ENCODE assay signal across 1 cellular context in the genomic region with DNA sequence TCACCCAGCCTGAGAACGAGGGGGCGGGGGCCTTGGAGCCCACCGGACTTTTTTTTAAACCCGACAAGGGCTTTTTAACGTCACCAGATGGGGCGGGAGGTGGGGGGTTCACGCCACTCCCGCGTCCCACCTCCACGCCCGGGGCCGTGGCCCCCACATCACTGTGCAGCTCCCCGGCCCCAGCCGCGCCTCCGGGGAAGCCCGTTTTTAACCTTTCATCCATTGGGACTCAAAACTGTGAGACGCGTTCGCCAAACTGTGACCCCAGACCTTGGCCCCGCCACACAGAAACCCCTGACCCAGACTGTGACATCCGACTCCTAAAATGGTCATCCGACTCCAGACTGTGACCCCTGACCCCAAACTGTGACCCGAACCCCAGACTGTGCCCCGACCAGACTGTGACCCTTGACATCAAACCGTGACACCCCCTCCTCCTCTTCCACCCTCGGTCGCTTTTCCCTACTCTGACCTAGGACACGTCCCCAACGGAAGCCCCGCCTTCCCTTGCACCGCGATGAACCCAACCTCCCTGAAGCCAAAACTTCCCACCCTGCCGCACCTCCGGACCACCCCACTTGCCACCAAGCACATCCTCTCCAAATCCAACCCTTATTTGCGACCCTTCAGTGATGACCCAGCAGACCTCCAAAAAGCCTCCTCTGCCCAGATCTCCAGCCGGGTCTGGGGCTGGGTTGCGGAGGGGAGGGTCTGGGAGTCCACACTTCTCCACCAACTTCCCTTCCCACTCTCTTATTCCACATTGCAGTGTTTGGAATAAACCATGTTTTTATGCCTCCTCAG.
A peak's percentile ranks its signal among the peaks of the same experiment; 100 is the strongest.
TF ChIP-seq lines count a peak whose summit lies in the region.

No MANE protein-coding gene starts in this region.

TF ChIP-seq in HepG2, 621 proteins besides CTCF, POLR2A, EP300 and RAD21 (continued from another document and continues in another):
- TF ChIP-seq, protein P1, sequence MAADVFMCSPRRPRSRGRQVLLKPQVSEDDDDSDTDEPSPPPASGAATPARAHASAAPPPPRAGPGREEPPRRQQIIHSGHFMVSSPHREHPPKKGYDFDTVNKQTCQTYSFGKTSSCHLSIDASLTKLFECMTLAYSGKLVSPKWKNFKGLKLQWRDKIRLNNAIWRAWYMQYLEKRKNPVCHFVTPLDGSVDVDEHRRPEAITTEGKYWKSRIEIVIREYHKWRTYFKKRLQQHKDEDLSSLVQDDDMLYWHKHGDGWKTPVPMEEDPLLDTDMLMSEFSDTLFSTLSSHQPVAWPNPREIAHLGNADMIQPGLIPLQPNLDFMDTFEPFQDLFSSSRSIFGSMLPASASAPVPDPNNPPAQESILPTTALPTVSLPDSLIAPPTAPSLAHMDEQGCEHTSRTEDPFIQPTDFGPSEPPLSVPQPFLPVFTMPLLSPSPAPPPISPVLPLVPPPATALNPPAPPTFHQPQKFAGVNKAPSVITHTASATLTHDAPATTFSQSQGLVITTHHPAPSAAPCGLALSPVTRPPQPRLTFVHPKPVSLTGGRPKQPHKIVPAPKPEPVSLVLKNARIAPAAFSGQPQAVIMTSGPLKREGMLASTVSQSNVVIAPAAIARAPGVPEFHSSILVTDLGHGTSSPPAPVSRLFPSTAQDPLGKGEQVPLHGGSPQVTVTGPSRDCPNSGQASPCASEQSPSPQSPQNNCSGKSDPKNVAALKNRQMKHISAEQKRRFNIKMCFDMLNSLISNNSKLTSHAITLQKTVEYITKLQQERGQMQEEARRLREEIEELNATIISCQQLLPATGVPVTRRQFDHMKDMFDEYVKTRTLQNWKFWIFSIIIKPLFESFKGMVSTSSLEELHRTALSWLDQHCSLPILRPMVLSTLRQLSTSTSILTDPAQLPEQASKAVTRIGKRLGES (CRISPR knock-in tag; IDR thresholded peaks at IDR 0.05; ENCODE audit: borderline replicate concordance): no peak
- TF ChIP-seq ZNF253 (CRISPR knock-in tag; IDR thresholded peaks at IDR 0.05; ENCODE audit: borderline replicate concordance) (no peak), ZFYVE20 (CRISPR knock-in tag; IDR thresholded peaks at IDR 0.05; ENCODE audit: borderline replicate concordance, low read depth) (no peak), NR2F1 (CRISPR knock-in tag; IDR thresholded peaks at IDR 0.05) (peak in 1 of 2 experiments; percentile 36; a peak in 1 of 4 replicates), SIN3A (IDR thresholded peaks at IDR 0.05; ENCODE audit: borderline replicate concordance, low read depth, low read length) (no peak), ZNF274 (CRISPR knock-in tag; IDR thresholded peaks at IDR 0.05) (no peak), CHD2 (IDR thresholded peaks at IDR 0.05; ENCODE audit: low read depth, low read length) (no peak), ZSCAN30 (CRISPR knock-in tag; IDR thresholded peaks at IDR 0.05) (no peak), NR2F2 (IDR thresholded peaks at IDR 0.05; ENCODE audit: borderline replicate concordance, low read depth) (peak; percentile 72; the same call in 1 of the 2 replicates), ZIK1 (CRISPR knock-in tag; IDR thresholded peaks at IDR 0.05; ENCODE audit: borderline replicate concordance, low read depth) (no peak), CENPT (CRISPR knock-in tag; IDR thresholded peaks at IDR 0.05; ENCODE audit: low read depth) (no peak), SOX6 (IDR thresholded peaks at IDR 0.05) (no peak), SOX6 (CRISPR knock-in tag; IDR thresholded peaks at IDR 0.05) (no peak)
- TF ChIP-seq, protein P2, sequence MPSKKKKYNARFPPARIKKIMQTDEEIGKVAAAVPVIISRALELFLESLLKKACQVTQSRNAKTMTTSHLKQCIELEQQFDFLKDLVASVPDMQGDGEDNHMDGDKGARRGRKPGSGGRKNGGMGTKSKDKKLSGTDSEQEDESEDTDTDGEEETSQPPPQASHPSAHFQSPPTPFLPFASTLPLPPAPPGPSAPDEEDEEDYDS (CRISPR knock-in tag; IDR thresholded peaks at IDR 0.05): no peak
- TF ChIP-seq, protein P3, sequence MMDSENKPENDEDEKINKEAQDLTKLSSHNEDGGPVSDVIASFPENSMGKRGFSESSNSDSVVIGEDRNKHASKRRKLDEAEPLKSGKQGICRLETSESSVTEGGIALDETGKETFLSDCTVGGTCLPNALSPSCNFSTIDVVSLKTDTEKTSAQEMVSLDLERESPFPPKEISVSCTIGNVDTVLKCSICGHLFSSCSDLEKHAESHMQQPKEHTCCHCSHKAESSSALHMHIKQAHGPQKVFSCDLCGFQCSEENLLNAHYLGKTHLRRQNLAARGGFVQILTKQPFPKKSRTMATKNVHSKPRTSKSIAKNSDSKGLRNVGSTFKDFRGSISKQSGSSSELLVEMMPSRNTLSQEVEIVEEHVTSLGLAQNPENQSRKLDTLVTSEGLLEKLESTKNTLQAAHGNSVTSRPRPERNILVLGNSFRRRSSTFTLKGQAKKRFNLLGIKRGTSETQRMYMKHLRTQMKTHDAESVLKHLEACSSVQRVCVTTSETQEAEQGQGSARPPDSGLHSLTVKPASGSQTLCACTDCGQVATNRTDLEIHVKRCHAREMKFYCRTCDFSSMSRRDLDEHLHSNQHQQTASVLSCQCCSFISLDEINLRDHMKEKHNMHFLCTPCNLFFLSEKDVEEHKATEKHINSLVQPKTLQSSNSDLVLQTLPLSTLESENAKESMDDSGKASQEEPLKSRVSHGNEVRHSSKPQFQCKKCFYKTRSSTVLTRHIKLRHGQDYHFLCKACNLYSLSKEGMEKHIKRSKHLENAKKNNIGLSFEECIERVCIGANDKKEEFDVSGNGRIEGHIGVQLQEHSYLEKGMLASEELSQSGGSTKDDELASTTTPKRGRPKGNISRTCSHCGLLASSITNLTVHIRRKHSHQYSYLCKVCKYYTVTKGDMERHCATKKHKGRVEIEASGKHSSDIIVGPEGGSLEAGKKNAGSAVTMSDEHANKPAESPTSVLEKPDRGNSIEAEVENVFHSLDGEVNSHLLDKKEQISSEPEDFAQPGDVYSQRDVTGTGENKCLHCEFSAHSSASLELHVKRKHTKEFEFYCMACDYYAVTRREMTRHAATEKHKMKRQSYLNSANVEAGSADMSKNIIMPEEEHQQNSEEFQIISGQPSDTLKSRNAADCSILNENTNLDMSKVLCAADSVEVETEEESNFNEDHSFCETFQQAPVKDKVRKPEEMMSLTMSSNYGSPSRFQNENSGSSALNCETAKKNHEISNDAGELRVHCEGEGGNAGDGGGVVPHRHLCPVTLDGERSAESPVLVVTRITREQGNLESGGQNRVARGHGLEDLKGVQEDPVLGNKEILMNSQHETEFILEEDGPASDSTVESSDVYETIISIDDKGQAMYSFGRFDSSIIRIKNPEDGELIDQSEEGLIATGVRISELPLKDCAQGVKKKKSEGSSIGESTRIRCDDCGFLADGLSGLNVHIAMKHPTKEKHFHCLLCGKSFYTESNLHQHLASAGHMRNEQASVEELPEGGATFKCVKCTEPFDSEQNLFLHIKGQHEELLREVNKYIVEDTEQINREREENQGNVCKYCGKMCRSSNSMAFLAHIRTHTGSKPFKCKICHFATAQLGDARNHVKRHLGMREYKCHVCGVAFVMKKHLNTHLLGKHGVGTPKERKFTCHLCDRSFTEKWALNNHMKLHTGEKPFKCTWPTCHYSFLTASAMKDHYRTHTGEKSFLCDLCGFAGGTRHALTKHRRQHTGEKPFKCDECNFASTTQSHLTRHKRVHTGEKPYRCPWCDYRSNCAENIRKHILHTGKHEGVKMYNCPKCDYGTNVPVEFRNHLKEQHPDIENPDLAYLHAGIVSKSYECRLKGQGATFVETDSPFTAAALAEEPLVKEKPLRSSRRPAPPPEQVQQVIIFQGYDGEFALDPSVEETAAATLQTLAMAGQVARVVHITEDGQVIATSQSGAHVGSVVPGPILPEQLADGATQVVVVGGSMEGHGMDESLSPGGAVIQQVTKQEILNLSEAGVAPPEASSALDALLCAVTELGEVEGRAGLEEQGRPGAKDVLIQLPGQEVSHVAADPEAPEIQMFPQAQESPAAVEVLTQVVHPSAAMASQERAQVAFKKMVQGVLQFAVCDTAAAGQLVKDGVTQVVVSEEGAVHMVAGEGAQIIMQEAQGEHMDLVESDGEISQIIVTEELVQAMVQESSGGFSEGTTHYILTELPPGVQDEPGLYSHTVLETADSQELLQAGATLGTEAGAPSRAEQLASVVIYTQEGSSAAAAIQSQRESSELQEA (CRISPR knock-in tag; IDR thresholded peaks at IDR 0.05; ENCODE audit: not compliant biosample characterization): no peak
- TF ChIP-seq, protein P4, sequence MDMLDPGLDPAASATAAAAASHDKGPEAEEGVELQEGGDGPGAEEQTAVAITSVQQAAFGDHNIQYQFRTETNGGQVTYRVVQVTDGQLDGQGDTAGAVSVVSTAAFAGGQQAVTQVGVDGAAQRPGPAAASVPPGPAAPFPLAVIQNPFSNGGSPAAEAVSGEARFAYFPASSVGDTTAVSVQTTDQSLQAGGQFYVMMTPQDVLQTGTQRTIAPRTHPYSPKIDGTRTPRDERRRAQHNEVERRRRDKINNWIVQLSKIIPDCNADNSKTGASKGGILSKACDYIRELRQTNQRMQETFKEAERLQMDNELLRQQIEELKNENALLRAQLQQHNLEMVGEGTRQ (IDR thresholded peaks at IDR 0.05; ENCODE audit: low read depth, low read length): no peak
- TF ChIP-seq, protein P4 (CRISPR knock-in tag; IDR thresholded peaks at IDR 0.05; ENCODE audit: borderline replicate concordance): no peak
- TF ChIP-seq, protein P5, sequence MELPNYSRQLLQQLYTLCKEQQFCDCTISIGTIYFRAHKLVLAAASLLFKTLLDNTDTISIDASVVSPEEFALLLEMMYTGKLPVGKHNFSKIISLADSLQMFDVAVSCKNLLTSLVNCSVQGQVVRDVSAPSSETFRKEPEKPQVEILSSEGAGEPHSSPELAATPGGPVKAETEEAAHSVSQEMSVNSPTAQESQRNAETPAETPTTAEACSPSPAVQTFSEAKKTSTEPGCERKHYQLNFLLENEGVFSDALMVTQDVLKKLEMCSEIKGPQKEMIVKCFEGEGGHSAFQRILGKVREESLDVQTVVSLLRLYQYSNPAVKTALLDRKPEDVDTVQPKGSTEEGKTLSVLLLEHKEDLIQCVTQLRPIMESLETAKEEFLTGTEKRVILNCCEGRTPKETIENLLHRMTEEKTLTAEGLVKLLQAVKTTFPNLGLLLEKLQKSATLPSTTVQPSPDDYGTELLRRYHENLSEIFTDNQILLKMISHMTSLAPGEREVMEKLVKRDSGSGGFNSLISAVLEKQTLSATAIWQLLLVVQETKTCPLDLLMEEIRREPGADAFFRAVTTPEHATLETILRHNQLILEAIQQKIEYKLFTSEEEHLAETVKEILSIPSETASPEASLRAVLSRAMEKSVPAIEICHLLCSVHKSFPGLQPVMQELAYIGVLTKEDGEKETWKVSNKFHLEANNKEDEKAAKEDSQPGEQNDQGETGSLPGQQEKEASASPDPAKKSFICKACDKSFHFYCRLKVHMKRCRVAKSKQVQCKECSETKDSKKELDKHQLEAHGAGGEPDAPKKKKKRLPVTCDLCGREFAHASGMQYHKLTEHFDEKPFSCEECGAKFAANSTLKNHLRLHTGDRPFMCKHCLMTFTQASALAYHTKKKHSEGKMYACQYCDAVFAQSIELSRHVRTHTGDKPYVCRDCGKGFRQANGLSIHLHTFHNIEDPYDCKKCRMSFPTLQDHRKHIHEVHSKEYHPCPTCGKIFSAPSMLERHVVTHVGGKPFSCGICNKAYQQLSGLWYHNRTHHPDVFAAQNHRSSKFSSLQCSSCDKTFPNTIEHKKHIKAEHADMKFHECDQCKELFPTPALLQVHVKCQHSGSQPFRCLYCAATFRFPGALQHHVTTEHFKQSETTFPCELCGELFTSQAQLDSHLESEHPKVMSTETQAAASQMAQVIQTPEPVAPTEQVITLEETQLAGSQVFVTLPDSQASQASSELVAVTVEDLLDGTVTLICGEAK (IDR thresholded peaks at IDR 0.05): no peak
- TF ChIP-seq, protein P5 (CRISPR knock-in tag; IDR thresholded peaks at IDR 0.05): no peak
- TF ChIP-seq, protein P6, sequence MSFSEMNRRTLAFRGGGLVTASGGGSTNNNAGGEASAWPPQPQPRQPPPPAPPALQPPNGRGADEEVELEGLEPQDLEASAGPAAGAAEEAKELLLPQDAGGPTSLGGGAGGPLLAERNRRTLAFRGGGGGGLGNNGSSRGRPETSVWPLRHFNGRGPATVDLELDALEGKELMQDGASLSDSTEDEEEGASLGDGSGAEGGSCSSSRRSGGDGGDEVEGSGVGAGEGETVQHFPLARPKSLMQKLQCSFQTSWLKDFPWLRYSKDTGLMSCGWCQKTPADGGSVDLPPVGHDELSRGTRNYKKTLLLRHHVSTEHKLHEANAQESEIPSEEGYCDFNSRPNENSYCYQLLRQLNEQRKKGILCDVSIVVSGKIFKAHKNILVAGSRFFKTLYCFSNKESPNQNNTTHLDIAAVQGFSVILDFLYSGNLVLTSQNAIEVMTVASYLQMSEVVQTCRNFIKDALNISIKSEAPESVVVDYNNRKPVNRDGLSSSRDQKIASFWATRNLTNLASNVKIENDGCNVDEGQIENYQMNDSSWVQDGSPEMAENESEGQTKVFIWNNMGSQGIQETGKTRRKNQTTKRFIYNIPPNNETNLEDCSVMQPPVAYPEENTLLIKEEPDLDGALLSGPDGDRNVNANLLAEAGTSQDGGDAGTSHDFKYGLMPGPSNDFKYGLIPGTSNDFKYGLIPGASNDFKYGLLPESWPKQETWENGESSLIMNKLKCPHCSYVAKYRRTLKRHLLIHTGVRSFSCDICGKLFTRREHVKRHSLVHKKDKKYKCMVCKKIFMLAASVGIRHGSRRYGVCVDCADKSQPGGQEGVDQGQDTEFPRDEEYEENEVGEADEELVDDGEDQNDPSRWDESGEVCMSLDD (CRISPR knock-in tag; IDR thresholded peaks at IDR 0.05; ENCODE audit: borderline replicate concordance): peak; percentile 69; the same call in 1 of the 2 replicates
